ENCODE assay signal across 8 cellular contexts in the genomic region with DNA sequence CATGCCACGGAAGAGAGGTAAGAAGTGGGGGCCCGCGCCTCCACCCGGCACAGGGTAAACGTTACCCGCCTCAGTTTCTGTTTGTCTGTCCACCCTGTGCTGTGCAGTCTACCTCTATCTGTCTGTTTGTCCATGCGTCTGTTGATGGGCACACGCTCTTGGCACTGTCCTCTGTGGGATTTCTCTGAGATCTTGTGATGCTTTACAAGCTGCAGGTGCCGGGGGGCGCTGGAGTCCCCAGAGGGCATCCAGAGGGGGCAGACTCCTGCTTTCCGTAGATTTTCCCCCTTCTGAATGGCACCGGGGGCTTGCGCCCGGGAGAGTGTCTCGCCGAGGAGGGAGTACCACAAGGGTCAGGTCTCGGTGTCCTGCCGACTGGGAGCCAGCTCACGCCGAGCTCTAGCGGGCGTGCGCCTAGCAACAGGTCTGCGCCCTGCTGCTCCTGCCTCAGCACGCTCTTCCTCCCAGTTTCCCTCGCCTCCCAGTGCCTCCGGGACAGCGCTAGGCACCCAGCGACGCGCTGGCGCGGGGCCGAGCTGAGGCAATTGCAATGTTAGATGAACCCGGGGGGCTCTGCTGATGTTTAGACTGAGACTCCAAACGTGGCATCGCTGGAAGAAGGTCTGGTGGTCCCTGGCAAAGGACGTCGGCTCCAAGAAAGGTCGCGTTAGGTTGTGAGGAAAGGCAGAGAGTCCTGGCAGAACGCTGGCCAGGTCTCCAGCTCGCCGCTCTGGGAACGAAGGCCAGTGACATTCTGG. TPM values are rescaled to one million over a fixed set of nuclear protein-coding genes. Genes with fewer than 3 reads are reported as not detected.
DNase-seq lines count a peak whose midpoint lies in the region; ATAC-seq, FAIRE-seq and TF ChIP-seq lines count a peak whose summit lies in the region.

No MANE protein-coding gene starts in this region.

- peaks cover 7% of the 10 kb centered on the region for H3K4me1 Mint-ChIP-seq in endodermal cell
- peaks cover 0 to 6% of the 10 kb centered on the region in 2 donors for H3K4me1 Mint-ChIP-seq in effector memory CD8-positive, alpha-beta T cell (ENCODE audit: low read depth in 2 of 2)

- no peak for TF ChIP-seq CTCF in endodermal cell (conservative IDR thresholded peaks at IDR 0.05)

- H3K27me3 ChIP-seq in endodermal cell (ENCODE audit: control insufficient read depth, insufficient read depth, low read length, poor library complexity, severe bottlenecking) (peaks cover 79% of the 10 kb centered on the region), mucosa of stomach (ENCODE audit: control insufficient read depth, insufficient read depth, low read length) (peaks cover 37% of the 10 kb centered on the region)

- no peak overlapping the region for H3K27ac ChIP-seq in endodermal cell (ENCODE audit: low read depth, low read length)

- no peak for FAIRE-seq in RCC 7860 (lab: Jason Lieb, UNC)

- H3K4me3 ChIP-seq in endodermal cell (ENCODE audit: low read length) (peak overlapping the region; percentile 69), mucosa of stomach (ENCODE audit: low read length) (peak overlapping the region; percentile 26)

- WGBS in endodermal cell (ENCODE audit: insufficient coverage in 1 of 2, insufficient read length in 1 of 2), 2 experiments = 3 to 6% methylated on average over 26 to 45 of the region's 45 CpGs

- H3K36me3 Mint-ChIP-seq in endodermal cell (ENCODE audit: low read depth) = no peaks in the 10 kb centered on the region
- peaks cover 3% of the 10 kb centered on the region for H3K36me3 Mint-ChIP-seq in effector memory CD8-positive, alpha-beta T cell (ENCODE audit: insufficient read depth)

- no peaks in the 10 kb centered on the region for H3K36me3 ChIP-seq in endodermal cell (ENCODE audit: control insufficient read depth, insufficient read depth, low read length)
- no peaks in the 10 kb centered on the region for H3K36me3 ChIP-seq in mucosa of stomach (ENCODE audit: control insufficient read depth, insufficient read depth, low read length)

- H3K9ac ChIP-seq in endodermal cell (ENCODE audit: extremely low read depth, low read length, poor library complexity, severe bottlenecking) (no peak overlapping the region), mucosa of stomach (ENCODE audit: low read length) (no peak overlapping the region)

- H3K9me3 Mint-ChIP-seq in endodermal cell = no peaks in the 10 kb centered on the region
- no peaks in the 10 kb centered on the region for H3K9me3 Mint-ChIP-seq in effector memory CD8-positive, alpha-beta T cell

- H3K4me1 ChIP-seq in endodermal cell (ENCODE audit: control insufficient read depth, insufficient read depth, low read length) (no peaks in the 10 kb centered on the region), mucosa of stomach (ENCODE audit: control insufficient read depth, insufficient read depth, low read length) (peaks cover 26% of the 10 kb centered on the region)

- no peak overlapping the region for H3K27ac Mint-ChIP-seq in endodermal cell
- no peak overlapping the region for H3K27ac Mint-ChIP-seq in effector memory CD8-positive, alpha-beta T cell

- H3K9me3 ChIP-seq in endodermal cell (ENCODE audit: control insufficient read depth, low read length) (no peaks in the 10 kb centered on the region), mucosa of stomach (ENCODE audit: control insufficient read depth, low read length) (no peaks in the 10 kb centered on the region)

- DNase-seq in NCI-H2081 (lab: John Stamatoyannopoulos, UW) (peak; percentile 45 to 71), NCI-H2081 treated with DMSO at 0.1 percent for 48 hours (lab: John Stamatoyannopoulos, UW) (no peak), NCI-H748 treated with DMSO at 0.1 percent for 48 hours (lab: John Stamatoyannopoulos, UW) (peak; percentile 30), endodermal cell (peak; percentile 76), KG1 (lab: John Stamatoyannopoulos, UW) (no peak), RCC 7860 (ENCODE audit: low spot score) (no peak)
- DNase-seq in effector memory CD8-positive, alpha-beta T cell = no peak

- H3K4me3 Mint-ChIP-seq in endodermal cell = peak overlapping the region; percentile 56
- peak overlapping the region in 1 of 2 donors; percentile 47 for H3K4me3 Mint-ChIP-seq in effector memory CD8-positive, alpha-beta T cell

- ATAC-seq in effector memory CD8-positive, alpha-beta T cell (replicated peaks) = no peak

- peaks cover 65% of the 10 kb centered on the region for H3K27me3 Mint-ChIP-seq in endodermal cell (ENCODE audit: insufficient read depth)
- peaks cover 47 to 79% of the 10 kb centered on the region in 2 donors for H3K27me3 Mint-ChIP-seq in effector memory CD8-positive, alpha-beta T cell

RNA-seq across cellular contexts. Expression of gene CEMIP, which starts 0.7 kb away (rescaled TPM):
- total RNA-seq in endodermal cell = 1 to 10 TPM in 1 of 2 donors, not detected in 1; 2.2 TPM
- polyA plus RNA-seq in endodermal cell (2013, experiment 1 of 2) = 0.11 TPM
- 0.08 TPM for polyA plus RNA-seq in endodermal cell (2013, experiment 2 of 2)

Comparison
In these comparisons a context has a peak if more than half of its experiments do, and no peak if none do; other contexts are left out.
1. DNase-seq: peak in NCI-H2081 (2 of 2), NCI-H748 treated with DMSO at 0.1 percent for 48 hours (single experiment) and endodermal cell (single experiment); none in NCI-H2081 treated with DMSO at 0.1 percent for 48 hours (single experiment), KG1 (single experiment), effector memory CD8-positive, alpha-beta T cell (0 of 3) and RCC 7860 (single experiment).